In genomic region chr1:236795757-236796719, GRCh38 we compare ENCODE assay signal across 8 cellular contexts. TPM values are rescaled to one million over a fixed set of nuclear protein-coding genes. Genes with fewer than 3 reads are reported as not detected.
DNase-seq lines count a peak whose midpoint lies in the region; ATAC-seq and TF ChIP-seq lines count a peak whose summit lies in the region.

No MANE protein-coding gene starts in this region.

- peak; percentile 38 for ATAC-seq in GM19455 (IDR thresholded peaks at IDR 0.05; ENCODE audit: unreplicated experiment)
- peak; percentile 22 for ATAC-seq in HG03520 (IDR thresholded peaks at IDR 0.05; ENCODE audit: unreplicated experiment)
- peak; percentile 53 for ATAC-seq in stimulated activated naive CD8-positive, alpha-beta T cell treated with anti-CD3 and anti-CD28 coated beads, Interleukin-15, Interleukin-2, amounts not matched to agents 100 U/mL and 50 U/mL, for 24 hours

- DNase-seq in Caco-2 (peak in 1 of 2 experiments; percentile 57), T-helper 9 cell (peak; percentile 55), dorsolateral prefrontal cortex (no peak), mesothelial cell of epicardium (ENCODE audit: low spot score in 2 of 2, unreplicated experiment in 2 of 2) (peak in 1 of 2 experiments; percentile 67), mesenteric fat pad (ENCODE audit: low spot score) (no peak)
- DNase-seq in stimulated activated naive CD8-positive, alpha-beta T cell treated with anti-CD3 and anti-CD28 coated beads, Interleukin-15, Interleukin-2, amounts not matched to agents 100 U/mL and 50 U/mL, for 24 hours: peak; percentile 84

- H3K4me1 ChIP-seq in Caco-2: no peaks in the 10 kb centered on the region

- TF ChIP-seq CTCF in Caco-2 (IDR thresholded peaks at IDR 0.05; ENCODE audit: insufficient read depth in 1 of 2, low read depth in 1 of 2, low read length in 1 of 2, severe bottlenecking in 1 of 2, unreplicated experiment in 1 of 2) (no peak), dorsolateral prefrontal cortex (IDR thresholded peaks at IDR 0.05 in 54 of 56, conservative IDR thresholded peaks at IDR 0.05 in 2 of 56; ENCODE audit: low read depth in 1 of 56, partially characterized antibody in 56 of 56) (no peak), mesothelial cell of epicardium (IDR thresholded peaks at IDR 0.05; ENCODE audit: unreplicated experiment) (no peak)

- H3K4me3 ChIP-seq in Caco-2 (ENCODE audit: low read depth, low read length): peak overlapping the region; percentile 95
- H3K4me3 ChIP-seq in dorsolateral prefrontal cortex: peak overlapping the region; percentile 73 to 100 (median 94)

- H3K36me3 Mint-ChIP-seq in Caco-2 (ENCODE audit: insufficient read depth, unreplicated experiment) (peaks cover 11% of the 10 kb centered on the region), mesothelial cell of epicardium (no peaks in the 10 kb centered on the region)

- TSS peak; percentile 73 for BruUV-seq in Caco-2 (replicated peaks; lab: Mats Ljungman, UMichigan)

- H3K4me3 Mint-ChIP-seq in Caco-2 (ENCODE audit: unreplicated experiment): peak overlapping the region; percentile 97
- H3K4me3 Mint-ChIP-seq in mesothelial cell of epicardium: peak overlapping the region; percentile 81

- H3K27ac ChIP-seq in dorsolateral prefrontal cortex: peak overlapping the region in 50 of 59 donors; percentile 36 to 92 (median 81)

- H3K27me3 ChIP-seq in Caco-2 (replicated peaks; ENCODE audit: control insufficient read depth, insufficient read depth, low read length): no peaks in the 10 kb centered on the region
- H3K27me3 ChIP-seq in dorsolateral prefrontal cortex: no peaks in the 10 kb centered on the region

- H3K4me1 Mint-ChIP-seq in Caco-2 (ENCODE audit: low read depth, unreplicated experiment) (peaks cover 5% of the 10 kb centered on the region), mesothelial cell of epicardium (peaks cover 23% of the 10 kb centered on the region)

- H3K27me3 Mint-ChIP-seq in Caco-2 (ENCODE audit: insufficient read depth, unreplicated experiment) (no peaks in the 10 kb centered on the region), mesothelial cell of epicardium (ENCODE audit: low read depth) (no peaks in the 10 kb centered on the region)

- H3K27ac Mint-ChIP-seq in Caco-2 (ENCODE audit: unreplicated experiment) (peak overlapping the region; percentile 97), mesothelial cell of epicardium (peak overlapping the region; percentile 93)

- CTCF ChIA-PET in Caco-2 (lab: Charles Lee): no interaction called here

- H3K36me3 ChIP-seq in Caco-2 (ENCODE audit: control insufficient read depth, insufficient read depth, low read length): no peaks in the 10 kb centered on the region

- H3K9me3 Mint-ChIP-seq in Caco-2 (ENCODE audit: unreplicated experiment) (no peaks in the 10 kb centered on the region), mesothelial cell of epicardium (no peaks in the 10 kb centered on the region)

- intact Hi-C loops in Caco-2 (cut with micrococcal nuclease; ENCODE audit: unreplicated experiment) (loop anchor here (1.0 to 2.0 kb wide), 3 partner anchors 39 to 187 kb away; no protein-coding TSS in a partner anchor), dorsolateral prefrontal cortex (cut with DNase I) (loop anchor here (2.0 to 10.0 kb wide), 3 partner anchors 194 to 513 kb away; partner anchors contain the start of genes ERO1B (in 1 of the 2) and HEATR1 (in 1 of the 2))

- POLR2A ChIA-PET in Caco-2 (lab: Charles Lee): no interaction called here

- H3K9me3 ChIP-seq in Caco-2: no peaks in the 10 kb centered on the region

RNA-seq across cellular contexts. Expression of gene MTR, which starts 0.9 kb away (rescaled TPM):
- total RNA-seq in Caco-2 (2022) (22.9 and 26.3 TPM in 2 replicates), dorsolateral prefrontal cortex (10 to 100 TPM; 24.7 to 58.2 (median 42.2) TPM), mesothelial cell of epicardium (60.4 to 62.5 TPM (median 61.6 TPM) in 3 replicates), mesenteric fat pad (48.8 TPM)

Comparison
In these comparisons a context has a peak if more than half of its experiments do, and no peak if none do; other contexts are left out.
1. DNase-seq: peak in T-helper 9 cell (single experiment) and stimulated activated naive CD8-positive, alpha-beta T cell treated with anti-CD3 and anti-CD28 coated beads, Interleukin-15, Interleukin-2, amounts not matched to agents 100 U/mL and 50 U/mL, for 24 hours (single experiment); none in dorsolateral prefrontal cortex (0 of 10) and mesenteric fat pad (single experiment).
2. Peak in every context shown above with its lines, with median percentiles within 50 percentile points of each other: ATAC-seq.